ENCODE assay signal across 20 cellular contexts in the genomic region with DNA sequence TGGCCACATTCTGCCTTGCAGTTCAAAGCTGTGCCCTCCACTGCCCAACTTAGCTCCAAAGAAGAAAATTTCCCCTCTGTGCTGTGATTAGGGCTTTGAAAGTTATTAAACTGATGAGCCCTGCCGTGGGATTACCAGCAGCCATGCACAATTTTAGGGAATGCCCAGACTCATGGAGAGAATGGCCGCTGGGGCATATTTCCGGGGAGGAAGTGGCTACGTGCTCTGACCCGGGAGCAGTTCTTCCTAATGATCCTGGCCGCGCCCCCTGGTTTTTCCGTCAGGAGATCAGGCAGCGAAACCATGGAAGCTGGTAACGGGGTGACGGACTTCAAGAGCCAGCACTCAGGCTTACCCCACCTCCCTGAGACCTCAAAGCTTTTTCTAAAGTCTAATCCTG.
DNase-seq lines count a peak whose midpoint lies in the region; ATAC-seq, FAIRE-seq and TF ChIP-seq lines count a peak whose summit lies in the region.
"Had no signal": no experiment of that assay in that cellular context is flagged by ENCODE, and none has a peak within 500 bp of the region (broad histone marks: within the 10 kb centered on the region; RNA-seq: fewer than 3 reads in every experiment).

No MANE protein-coding gene starts in this region.

- POLR2A ChIA-PET in K562 (lab: Yijun Ruan, JAX) = interaction anchor here (1.1 kb wide), 1 partner anchor 12 kb away, joined by 3 read pairs; no protein-coding TSS in a partner anchor

- peak overlapping the region in 2 of 11 experiments; percentile 3 to 56; a peak in 2 of 22 replicates for H3K27ac ChIP-seq in BLaER1 treated with 17β-estradiol and CSF1 and Interleukin-3, amounts not matched to agents 10 nM and 100 nM
- H3K27ac ChIP-seq in Karpas-422 (ENCODE audit: low read length) (peak overlapping the region; percentile 93), K562 (ENCODE audit: extremely low read depth, low read depth, low read length) (no peak overlapping the region), testis (no peak overlapping the region)
- H3K27ac ChIP-seq: A549, GM23248, HL-60 had no signal

- no peak for ATAC-seq in K562
- ATAC-seq: A549; CD8-positive, alpha-beta T cell had no signal

- no peaks in the 10 kb centered on the region for H3K9me1 ChIP-seq in K562 (ENCODE audit: control insufficient read depth, insufficient read depth, low read length)

- no peak for TF ChIP-seq POLR2A in K562 (conservative IDR thresholded peaks at IDR 0.05)
- TF ChIP-seq POLR2A in testis (IDR thresholded peaks at IDR 0.05) = no peak

- peaks cover 7 to 23% (median 18%) of the 10 kb centered on the region in 10 experiments; a peak in 19 of 20 replicates for H3K4me1 ChIP-seq in BLaER1 treated with 17β-estradiol and CSF1 and Interleukin-3, amounts not matched to agents 10 nM and 100 nM
- H3K4me1 ChIP-seq in Karpas-422 (ENCODE audit: low read length) = peaks cover 65% of the 10 kb centered on the region
- no peaks in the 10 kb centered on the region for H3K4me1 ChIP-seq in K562 (replicated peaks in 1 of 2; ENCODE audit: control insufficient read depth in 2 of 2, insufficient read depth in 2 of 2, low read length in 2 of 2)
- no peaks in the 10 kb centered on the region for H3K4me1 ChIP-seq in testis
- H3K4me1 ChIP-seq: A549 had no signal

- 2% methylated on average over 11 of the region's 11 CpGs for WGBS in K562 (ENCODE audit: insufficient coverage, low coverage, missing lambda C conversion rate)
- WGBS in testis, 2 donors = 44 to 70% methylated on average over 10 to 11 of the region's 11 CpGs

- no peak for TF ChIP-seq RAD21 in K562 (CRISPR knock-in tag; conservative IDR thresholded peaks at IDR 0.05 in 1 of 2, IDR thresholded peaks at IDR 0.05 in 1 of 2)

- H3K4me3 ChIP-seq in BLaER1 treated with 17β-estradiol and CSF1 and Interleukin-3, amounts not matched to agents 10 nM and 100 nM = no peak overlapping the region
- H3K4me3 ChIP-seq in Karpas-422 (ENCODE audit: low read length) (peak overlapping the region; percentile 10), K562 (no peak overlapping the region), testis (peak overlapping the region; percentile 5 to 23)
- H3K4me3 ChIP-seq: A549, GM23248 had no signal

- H3K9ac ChIP-seq in BLaER1 treated with 17β-estradiol and CSF1 and Interleukin-3, amounts not matched to agents 10 nM and 100 nM = no peak overlapping the region
- H3K9ac ChIP-seq in Karpas-422 (ENCODE audit: low read length) (peak overlapping the region; percentile 59), K562 (ENCODE audit: insufficient read depth in 1 of 2, low read depth in 2 of 2, low read length in 2 of 2) (no peak overlapping the region)
- H3K9ac ChIP-seq: GM23248 had no signal

- CTCF ChIA-PET in K562 (lab: Yijun Ruan, JAX; ENCODE audit: low intra/inter-chr PET ratio) = no interaction called here

- no peaks in the 10 kb centered on the region for H3K27me3 ChIP-seq in BLaER1 treated with 17β-estradiol and CSF1 and Interleukin-3, amounts not matched to agents 10 nM and 100 nM
- H3K27me3 ChIP-seq in Karpas-422 (ENCODE audit: low read length) = no peaks in the 10 kb centered on the region
- no peaks in the 10 kb centered on the region; a peak in 1 of 5 replicates for H3K27me3 ChIP-seq in K562 (ENCODE audit: control insufficient read depth in 2 of 2, insufficient read depth in 2 of 2, low read length in 2 of 2)
- H3K27me3 ChIP-seq in testis = no peaks in the 10 kb centered on the region

- TF ChIP-seq EP300 in K562 (IDR thresholded peaks at IDR 0.05; ENCODE audit: low read length) = no peak

- H3K36me3 ChIP-seq in BLaER1 treated with 17β-estradiol and CSF1 and Interleukin-3, amounts not matched to agents 10 nM and 100 nM = no peaks in the 10 kb centered on the region
- H3K36me3 ChIP-seq in Karpas-422 (ENCODE audit: insufficient read depth, low read length) = no peaks in the 10 kb centered on the region
- H3K36me3 ChIP-seq in K562 (ENCODE audit: control insufficient read depth, insufficient read depth, low read length) = no peaks in the 10 kb centered on the region
- no peaks in the 10 kb centered on the region for H3K36me3 ChIP-seq in testis (ENCODE audit: low read depth, missing control alignments)

- H3K9me3 ChIP-seq in BLaER1 treated with 17β-estradiol and CSF1 and Interleukin-3, amounts not matched to agents 10 nM and 100 nM (replicated peaks in 1 of 11) = no peaks in the 10 kb centered on the region
- no peaks in the 10 kb centered on the region for H3K9me3 ChIP-seq in Karpas-422 (ENCODE audit: low read length)
- no peaks in the 10 kb centered on the region for H3K9me3 ChIP-seq in K562 (replicated peaks; ENCODE audit: control insufficient read depth, insufficient read depth, low read depth, low read length)
- H3K9me3 ChIP-seq in testis = no peaks in the 10 kb centered on the region
- H3K9me3 ChIP-seq: A549 had no signal

- H3K79me2 ChIP-seq in Karpas-422 (ENCODE audit: low read length) (no peaks in the 10 kb centered on the region), K562 (ENCODE audit: control insufficient read depth, insufficient read depth, low read length) (no peaks in the 10 kb centered on the region)

- TF ChIP-seq CTCF in K562 (IDR thresholded peaks at IDR 0.05 in 2 of 3, conservative IDR thresholded peaks at IDR 0.05 in 1 of 3; ENCODE audit: insufficient read depth in 2 of 3, low read depth in 1 of 3, low read length in 3 of 3) (no peak), testis (IDR thresholded peaks at IDR 0.05) (no peak)

- no peaks in the 10 kb centered on the region for H4K20me1 ChIP-seq in BLaER1 treated with 17β-estradiol and CSF1 and Interleukin-3, amounts not matched to agents 10 nM and 100 nM
- no peaks in the 10 kb centered on the region for H4K20me1 ChIP-seq in Karpas-422 (ENCODE audit: insufficient read depth, low read depth, low read length)
- H4K20me1 ChIP-seq in K562 (replicated peaks; ENCODE audit: control insufficient read depth, insufficient read depth, low read length) = no peaks in the 10 kb centered on the region

- H3K9me2 ChIP-seq in Karpas-422 (replicated peaks; ENCODE audit: insufficient read depth, low read length) = no peaks in the 10 kb centered on the region

- no peak for FAIRE-seq in K562 (lab: Jason Lieb, UNC)
- FAIRE-seq: A549, HTR-8/SVneo had no signal

- intact Hi-C loops in K562 (cut with micrococcal nuclease) (no loop called here), testis (cut with DNase I; ENCODE audit: low total_unique reads) (no loop called here)

- BruUV-seq in K562 (replicated peaks; lab: Mats Ljungman, UMichigan) = no TSS peak

- H2AFZ ChIP-seq in Karpas-422 (ENCODE audit: low read length) = peak overlapping the region; percentile 19; the same call in 1 of the 2 replicates
- 0 out of 2 replicates have a peak overlapping the region, but pooled peaks have one; percentile 19 for H2AFZ ChIP-seq in K562 (ENCODE audit: low read depth, low read length)
- H2AFZ ChIP-seq: GM23248 had no signal

- peak overlapping the region in 6 of 11 experiments; percentile 36 to 75 (median 70); a peak in 7 of 22 replicates for H3K4me2 ChIP-seq in BLaER1 treated with 17β-estradiol and CSF1 and Interleukin-3, amounts not matched to agents 10 nM and 100 nM
- H3K4me2 ChIP-seq in Karpas-422 (ENCODE audit: low read depth, low read length, poor library complexity, severe bottlenecking) = peak overlapping the region; percentile 63
- H3K4me2 ChIP-seq in K562 (ENCODE audit: insufficient read depth, low read length) = no peak overlapping the region
- H3K4me2 ChIP-seq: A549 had no signal

- in situ Hi-C loops in K562 (cut with MboI) = no loop called here

- DNase-seq in Karpas-422 (no peak), K562 (ENCODE audit: extremely low read depth in 1 of 4, low spot score in 3 of 4) (no peak), testis (peak; percentile 39), hippocampal formation (lab: John Stamatoyannopoulos, UW) (no peak)
- no peak for DNase-seq in activated CD4-positive, CD25-positive, alpha-beta regulatory T cell (lab: John Stamatoyannopoulos, UW)
- DNase-seq in activated CD4-positive, CD25-positive, alpha-beta regulatory T cell treated with anti-CD3 and anti-CD28 coated beads, Interleukin-2, amount 50 U/mL, for 72 hours = no peak
- DNase-seq: AML-193; Calu3; CD8-positive, alpha-beta T cell; DMS79 treated with DMSO at 0.1 percent for 48 hours; GF-D8; GM23248; H9; IMR-90; Kasumi-1; KBM-7 had no signal

TF ChIP-seq in K562, 482 proteins besides CTCF, POLR2A, EP300 and RAD21 (continues in another document):
- no peak for TF ChIP-seq EWSR1 (IDR thresholded peaks at IDR 0.05; ENCODE audit: borderline replicate concordance, low read depth, partially characterized antibody)
- TF ChIP-seq ZNF644 (tag; IDR thresholded peaks at IDR 0.05; ENCODE audit: low read depth) = peak; percentile 63; the same call in 1 of the 2 replicates
- TF ChIP-seq ARNT (IDR thresholded peaks at IDR 0.05) = no peak
- TF ChIP-seq STAG1 (CRISPR knock-in tag; IDR thresholded peaks at IDR 0.05; ENCODE audit: borderline replicate concordance) = no peak
- TF ChIP-seq NR2C2 (CRISPR knock-in tag; IDR thresholded peaks at IDR 0.05) = no peak
- peak; percentile 94 for TF ChIP-seq NR2C2 (tag; IDR thresholded peaks at IDR 0.05)

Comparison
In these comparisons a context has a peak if more than half of its experiments do, and no peak if none do; other contexts are left out.
1. H3K4me3 ChIP-seq: peak in Karpas-422 (single experiment) and testis (2 of 2); none in BLaER1 treated with 17β-estradiol and CSF1 and Interleukin-3, amounts not matched to agents 10 nM and 100 nM (0 of 10) and K562 (single experiment).